In the genomic region with DNA sequence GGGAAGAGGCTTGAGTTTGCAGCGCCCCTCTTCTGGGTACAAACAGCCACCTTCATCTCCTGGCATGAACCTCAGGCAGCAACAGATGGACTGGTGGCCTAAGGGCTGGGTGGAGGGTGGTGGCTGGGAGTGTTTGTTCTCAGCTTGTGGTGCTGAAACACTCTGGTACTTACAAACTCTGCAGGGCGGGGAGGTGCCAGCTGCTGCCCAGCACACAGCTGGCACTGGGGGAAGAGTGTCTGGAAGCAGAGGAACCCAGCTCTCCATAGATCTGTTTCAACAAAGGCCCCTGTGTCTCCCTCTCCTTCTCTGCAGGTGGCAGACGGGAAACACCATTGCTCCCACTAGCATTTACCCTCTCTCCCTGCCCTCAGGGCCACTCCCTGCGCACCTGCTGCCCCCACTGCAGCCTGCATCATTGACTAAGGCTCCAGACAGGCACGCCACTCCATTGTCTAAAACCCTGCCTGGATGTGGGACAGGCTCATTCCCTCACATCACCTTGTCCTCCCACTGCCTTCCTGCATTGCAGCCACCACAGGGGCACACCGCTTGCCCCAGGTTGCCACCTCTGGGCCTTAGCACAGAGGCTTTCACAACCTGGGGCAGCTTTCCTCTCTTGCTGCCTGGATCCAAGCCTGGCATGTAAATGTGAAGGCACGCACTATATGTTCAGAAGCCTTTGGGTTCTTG, we compare ENCODE assay signal across 12 cellular contexts. TPM values are rescaled to one million over a fixed set of nuclear protein-coding genes. Genes with fewer than 3 reads are reported as not detected.
A peak's percentile ranks its signal among the peaks of the same experiment; 100 is the strongest.
DNase-seq lines count a peak whose midpoint lies in the region; ATAC-seq and TF ChIP-seq lines count a peak whose summit lies in the region.
"Had no signal": no experiment of that assay in that cellular context is flagged by ENCODE, and none has a peak within 500 bp of the region (broad histone marks: within the 10 kb centered on the region; RNA-seq: fewer than 3 reads in every experiment).

No MANE protein-coding gene starts in this region.

- H3K9me3 ChIP-seq in mucosa of descending colon: no peaks in the 10 kb centered on the region

- intact Hi-C loops in mucosa of descending colon (cut with DNase I, micrococcal nuclease): no loop called here

- no peaks in the 10 kb centered on the region for H3K4me1 ChIP-seq in mucosa of descending colon (ENCODE audit: low read depth)

- H3K36me3 ChIP-seq in mucosa of descending colon (ENCODE audit: low read depth): no peaks in the 10 kb centered on the region
- H3K36me3 ChIP-seq: cardiac muscle cell had no signal

- TF ChIP-seq CTCF in mucosa of descending colon (IDR thresholded peaks at IDR 0.05): no peak

- ATAC-seq in mucosa of descending colon: peak; percentile 83
- ATAC-seq: WTC11 had no signal

- DNase-seq in DMS 273 (lab: John Stamatoyannopoulos, UW; ENCODE audit: unreplicated experiment) (peak; percentile 91), NCI-H1417 treated with DMSO at 0.1 percent for 48 hours (lab: John Stamatoyannopoulos, UW) (peak; percentile 62), SHP77 treated with DMSO at 0.1 percent for 48 hours (lab: John Stamatoyannopoulos, UW) (peak; percentile 3), mucosa of descending colon (peak in 2 of 3 donors; percentile 20 to 46), GM03348 (ENCODE audit: low spot score) (no peak), SW 1271 (lab: John Stamatoyannopoulos, UW) (no peak), activated gamma-delta T cell (lab: John Stamatoyannopoulos, UW) (no peak)
- DNase-seq in activated T-cell treated with anti-CD3 and anti-CD28 coated beads, Interleukin-2, amount 50 U/mL, for 1 hour: no peak
- DNase-seq: NCI-H2227 treated with DMSO at 0.1 percent for 48 hours, SIG-M5 had no signal

- H3K4me3 ChIP-seq in mucosa of descending colon: no peak overlapping the region
- H3K4me3 ChIP-seq: cardiac muscle cell had no signal

RNA-seq across cellular contexts. Expression of gene ARHGAP22, which starts 6.5 kb away (rescaled TPM):
- 1 to 10 TPM in 2 of 3 donors, under 1 TPM in 1; 0.93 to 5.9 (median 1.3) TPM for total RNA-seq in mucosa of descending colon

Comparison
In these comparisons a context has a peak if more than half of its experiments do, and no peak if none do; other contexts are left out.
1. DNase-seq: peak in DMS 273 (single experiment), NCI-H1417 treated with DMSO at 0.1 percent for 48 hours (single experiment), SHP77 treated with DMSO at 0.1 percent for 48 hours (single experiment) and mucosa of descending colon (2 of 3); none in GM03348 (single experiment), activated T-cell treated with anti-CD3 and anti-CD28 coated beads, Interleukin-2, amount 50 U/mL, for 1 hour (single experiment), SW 1271 (0 of 2) and activated gamma-delta T cell (single experiment).